13 cellular contexts compared by ENCODE assay signal in genomic region chr20:40844285-40844684, GRCh38.
DNase-seq lines count a peak whose midpoint lies in the region; TF ChIP-seq lines count a peak whose summit lies in the region.
"Had no signal": no experiment of that assay in that cellular context is flagged by ENCODE, and none has a peak within 500 bp of the region (broad histone marks: within the 10 kb centered on the region; RNA-seq: fewer than 3 reads in every experiment).

No MANE protein-coding gene starts in this region.

- H3K27me3 Mint-ChIP-seq in brain, result peaks cover 38% of the 10 kb centered on the region

- POLR2A ChIA-PET in HEK293 (lab: Yijun Ruan, JAX), result no interaction called here

- TF ChIP-seq CTCF in HEK293 (tag by site-specific recombination; IDR thresholded peaks at IDR 0.05) (no peak), brain (conservative IDR thresholded peaks at IDR 0.05) (no peak), breast epithelium (IDR thresholded peaks at IDR 0.05) (no peak), esophagus squamous epithelium (IDR thresholded peaks at IDR 0.05) (no peak)

- H3K4me1 ChIP-seq in HEK293 (ENCODE audit: control insufficient read depth, insufficient read depth, low read length) (peaks cover 7% of the 10 kb centered on the region), SJCRH30 (no peaks in the 10 kb centered on the region), breast epithelium (no peaks in the 10 kb centered on the region), esophagus squamous epithelium (peaks cover 0 to 15% (median 4%) of the 10 kb centered on the region in 3 donors)
- H3K4me1 ChIP-seq: Caco-2 had no signal

- H3K27me3 ChIP-seq in MG63, result no peaks in the 10 kb centered on the region
- peaks cover 18% of the 10 kb centered on the region for H3K27me3 ChIP-seq in SJCRH30
- H3K27me3 ChIP-seq in breast epithelium, result no peaks in the 10 kb centered on the region
- H3K27me3 ChIP-seq in esophagus squamous epithelium, result no peaks in the 10 kb centered on the region

- H3K27ac ChIP-seq in HEK293 (ENCODE audit: extremely low read depth, low read depth, low read length) (no peak overlapping the region), SJCRH30 (no peak overlapping the region), breast epithelium (no peak overlapping the region), esophagus squamous epithelium (no peak overlapping the region)

- H3K27ac Mint-ChIP-seq in brain, result peak overlapping the region in 3 of 5 experiments; percentile 12 to 75 (median 15)
- H3K27ac Mint-ChIP-seq: B cell; CD4-positive, CD25-positive, alpha-beta regulatory T cell; H9 had no signal

- H3K9me3 ChIP-seq in HEK293 (ENCODE audit: control insufficient read depth, insufficient read depth, low read depth, low read length), result no peaks in the 10 kb centered on the region
- no peaks in the 10 kb centered on the region; the same call in 1 of the 2 replicates for H3K9me3 ChIP-seq in MG63
- H3K9me3 ChIP-seq in SJCRH30 (replicated peaks), result no peaks in the 10 kb centered on the region
- H3K9me3 ChIP-seq in breast epithelium, result no peaks in the 10 kb centered on the region
- H3K9me3 ChIP-seq in esophagus squamous epithelium, result peaks cover 0 to 5% (median 0%) of the 10 kb centered on the region in 3 donors

- WGBS in esophagus squamous epithelium, 2 donors, result 86 to 87% methylated on average over 6 of the region's 6 CpGs

- no peak overlapping the region for H3K4me3 Mint-ChIP-seq in brain
- H3K4me3 Mint-ChIP-seq: B cell; CD4-positive, CD25-positive, alpha-beta regulatory T cell; H9 had no signal

- CTCF ChIA-PET in HEK293 (lab: Yijun Ruan, JAX), result no interaction called here

- intact Hi-C loops in breast epithelium (cut with DNase I; ENCODE audit: low total_unique reads) (no loop called here), esophagus squamous epithelium (cut with DNase I) (no loop called here)

- peak; percentile 14 for DNase-seq in MG63
- peak; percentile 81 to 92 for DNase-seq in NCI-H446 (lab: John Stamatoyannopoulos, UW)
- DNase-seq in SJCRH30, result no peak
- DNase-seq in breast epithelium (ENCODE audit: low spot score in 2 of 2), result no peak
- no peak for DNase-seq in esophagus squamous epithelium (lab: John Stamatoyannopoulos, UW)
- DNase-seq: Caco-2; CD4-positive, CD25-positive, alpha-beta regulatory T cell; H9; NCI-H2029; NCI-H526 treated with DMSO at 0.1 percent for 48 hours had no signal

- H3K4me1 Mint-ChIP-seq in brain, result peaks cover 32% of the 10 kb centered on the region
- H3K4me1 Mint-ChIP-seq: B cell had no signal

- H3K36me3 ChIP-seq in HEK293 (ENCODE audit: control insufficient read depth in 2 of 2, insufficient read depth in 1 of 2, low read length in 2 of 2) (no peaks in the 10 kb centered on the region), MG63 (no peaks in the 10 kb centered on the region), SJCRH30 (no peaks in the 10 kb centered on the region), breast epithelium (no peaks in the 10 kb centered on the region), esophagus squamous epithelium (no peaks in the 10 kb centered on the region)

- H3K4me3 ChIP-seq in HEK293 (ENCODE audit: low read depth, low read length) (no peak overlapping the region), MG63 (no peak overlapping the region), SJCRH30 (no peak overlapping the region), breast epithelium (no peak overlapping the region), esophagus squamous epithelium (no peak overlapping the region)

- no peak for TF ChIP-seq POLR2A in breast epithelium (IDR thresholded peaks at IDR 0.05)
- TF ChIP-seq POLR2A in esophagus squamous epithelium (IDR thresholded peaks at IDR 0.05), result no peak

- H3K36me3 Mint-ChIP-seq in brain, result no peaks in the 10 kb centered on the region
- H3K36me3 Mint-ChIP-seq: CD4-positive, CD25-positive, alpha-beta regulatory T cell had no signal

- peaks cover 0 to 38% (median 5%) of the 10 kb centered on the region in 5 experiments for H3K9me3 Mint-ChIP-seq in brain

TF ChIP-seq in HEK293, 187 proteins besides CTCF, POLR2A, EP300 and RAD21 (continues in another document):
- peak; percentile 82 for TF ChIP-seq TRIM28 (IDR thresholded peaks at IDR 0.05; ENCODE audit: borderline replicate concordance, low read length)
- peak; percentile 80 for TF ChIP-seq ZFP69B (tag by site-specific recombination; IDR thresholded peaks at IDR 0.05)
- peak; percentile 90 for TF ChIP-seq SCRT2 (tag by site-specific recombination; IDR thresholded peaks at IDR 0.05)
- peak; percentile 80 for TF ChIP-seq ZEB2 (tag by site-specific recombination; IDR thresholded peaks at IDR 0.05)
- TF ChIP-seq GLI2 (tag by site-specific recombination; IDR thresholded peaks at IDR 0.05; ENCODE audit: borderline replicate concordance, low read depth), result peak; percentile 81; the same call in 1 of the 2 replicates
- TF ChIP-seq ZNF623 (tag by site-specific recombination; IDR thresholded peaks at IDR 0.05), result no peak
- peak; percentile 64 for TF ChIP-seq ZNF843 (tag by site-specific recombination; IDR thresholded peaks at IDR 0.05)
- TF ChIP-seq AEBP2 (tag by site-specific recombination; IDR thresholded peaks at IDR 0.05; ENCODE audit: borderline replicate concordance), result no peak
- TF ChIP-seq MYNN (tag by site-specific recombination; IDR thresholded peaks at IDR 0.05; ENCODE audit: borderline replicate concordance), result no peak
- TF ChIP-seq ZNF18 (tag by site-specific recombination; IDR thresholded peaks at IDR 0.05), result peak; percentile 27; the same call in 1 of the 2 replicates
- peak; percentile 98 for TF ChIP-seq ZBTB44 (tag by site-specific recombination; IDR thresholded peaks at IDR 0.05)
- TF ChIP-seq ZNF610 (tag by site-specific recombination; IDR thresholded peaks at IDR 0.05; ENCODE audit: borderline replicate concordance), result 0 out of 2 replicates have a peak, but pooled peaks have one; percentile 43
- peak; percentile 68 for TF ChIP-seq ZNF664 (tag by site-specific recombination; IDR thresholded peaks at IDR 0.05)
- TF ChIP-seq ZSCAN30 (tag by site-specific recombination; IDR thresholded peaks at IDR 0.05), result peak; percentile 47; the same call in 1 of the 2 replicates
- 0 out of 2 replicates have a peak, but pooled peaks have one; percentile 5 for TF ChIP-seq ZNF146 (tag by site-specific recombination; IDR thresholded peaks at IDR 0.05)
- TF ChIP-seq HIC1 (tag by site-specific recombination; IDR thresholded peaks at IDR 0.05), result no peak
- 0 out of 2 replicates have a peak, but pooled peaks have one; percentile 11 for TF ChIP-seq ZNF184 (tag by site-specific recombination; IDR thresholded peaks at IDR 0.05)
- no peak for TF ChIP-seq ZNF677 (tag by site-specific recombination; IDR thresholded peaks at IDR 0.05)

Comparison
In these comparisons a context has a peak if more than half of its experiments do, and no peak if none do; other contexts are left out.
1. DNase-seq: peak in MG63 (single experiment) and NCI-H446 (2 of 2); none in SJCRH30 (0 of 2), breast epithelium (0 of 2) and esophagus squamous epithelium (single experiment).